In the genomic region with DNA sequence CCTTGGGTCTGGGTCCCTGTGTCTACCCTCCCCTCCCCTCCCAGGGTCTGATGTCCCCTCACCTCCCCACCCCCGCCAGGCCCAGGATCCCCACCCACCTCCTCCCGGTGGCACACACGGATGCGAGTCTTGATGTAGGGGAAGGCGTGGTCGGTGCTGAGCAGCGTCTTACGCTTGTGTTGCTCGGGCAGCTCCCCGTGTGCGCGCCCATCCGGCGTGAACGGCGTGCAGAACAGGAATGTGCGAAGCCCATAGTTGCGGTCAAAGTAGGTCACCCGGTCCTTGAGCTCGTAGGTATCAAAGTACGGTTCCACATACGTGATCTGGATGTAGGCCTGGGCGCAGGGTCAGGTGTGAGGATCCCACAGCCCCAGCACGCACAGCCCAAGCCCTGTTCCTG, we compare ENCODE assay signal across 34 cellular contexts. TPM values are rescaled to one million over a fixed set of nuclear protein-coding genes. Genes with fewer than 3 reads are reported as not detected.
DNase-seq lines count a peak whose midpoint lies in the region; ATAC-seq, FAIRE-seq and TF ChIP-seq lines count a peak whose summit lies in the region.
"Had no signal": no experiment of that assay in that cellular context is flagged by ENCODE, and none has a peak within 500 bp of the region (broad histone marks: within the 10 kb centered on the region; RNA-seq: fewer than 3 reads in every experiment).

No MANE protein-coding gene starts in this region.

- no peak for TF ChIP-seq RAD21 in H1 (IDR thresholded peaks at IDR 0.05 in 1 of 2, conservative IDR thresholded peaks at IDR 0.05 in 1 of 2; ENCODE audit: low read depth in 2 of 2, low read length in 2 of 2)

- H3K4me3 ChIP-seq in OCI-LY3 (ENCODE audit: low read length) (no peak overlapping the region; the same call in 1 of the 2 replicates), H1 (ENCODE audit: extremely low read depth in 1 of 4, insufficient read depth in 2 of 4, low read depth in 3 of 4, low read length in 4 of 4) (no peak overlapping the region), mesenchymal stem cell (ENCODE audit: insufficient read depth in 1 of 2, low read depth in 1 of 2, low read length in 2 of 2) (no peak overlapping the region), thoracic aorta (no peak overlapping the region), spleen (no peak overlapping the region)
- H3K4me3 ChIP-seq: skin epidermis, thyroid gland had no signal

- no peak overlapping the region for H2BK15ac ChIP-seq in H1 (ENCODE audit: low read length)
- H2BK15ac ChIP-seq in mesenchymal stem cell (ENCODE audit: low read depth, poor library complexity, severe bottlenecking): no peak overlapping the region

- H2AK5ac ChIP-seq in H1 (ENCODE audit: low read depth, low read length) (no peak overlapping the region), mesenchymal stem cell (ENCODE audit: low read length, severe bottlenecking) (peak overlapping the region; percentile 63)

- H3K36me3 ChIP-seq in OCI-LY3 (replicated peaks; ENCODE audit: low read depth, low read length): peaks cover 3% of the 10 kb centered on the region
- H3K36me3 ChIP-seq in H1 (ENCODE audit: control insufficient read depth in 2 of 4, insufficient read depth in 4 of 4, low read length in 3 of 4): peaks cover 0 to 3% (median 0%) of the 10 kb centered on the region in 4 experiments; a peak in 1 of 8 replicates
- H3K36me3 ChIP-seq in mesenchymal stem cell (ENCODE audit: control insufficient read depth in 1 of 2, insufficient read depth in 2 of 2, low read depth in 1 of 2, low read length in 2 of 2): peaks cover 10 to 25% of the 10 kb centered on the region in 2 experiments
- no peaks in the 10 kb centered on the region for H3K36me3 ChIP-seq in thoracic aorta
- peaks cover 0 to 32% (median 4%) of the 10 kb centered on the region in 6 donors for H3K36me3 ChIP-seq in spleen
- H3K36me3 ChIP-seq: BE2C had no signal

- 90% methylated on average over 21 of the region's 24 CpGs; no CpG with 5 or more reads in 1 of the 2 experiments for WGBS in H1 (ENCODE audit: extremely low coverage in 1 of 2, insufficient coverage in 1 of 2, insufficient read length in 1 of 2, insufficient replicate concordance in 2 of 2, low coverage in 1 of 2, low lambda C conversion rate in 2 of 2, missing lambda C conversion rate in 1 of 2), 2 experiments
- 94% methylated on average over 23 of the region's 24 CpGs for WGBS in mesenchymal stem cell
- WGBS in spleen, 5 donors: 93 to 96% (median 93%) methylated on average over 23 to 24 of the region's 24 CpGs

- 0 out of 2 replicates have a peak overlapping the region, but pooled peaks have one; percentile 1 for H3K27ac ChIP-seq in OCI-LY3 (ENCODE audit: low read length)
- no peak overlapping the region for H3K27ac ChIP-seq in H1 (ENCODE audit: low read depth, low read length)
- H3K27ac ChIP-seq in mesenchymal stem cell (ENCODE audit: low read length, poor library complexity, severe bottlenecking): no peak overlapping the region
- H3K27ac ChIP-seq in thoracic aorta: peak overlapping the region; percentile 97 to 99
- peak overlapping the region in 1 of 8 donors; percentile 70 for H3K27ac ChIP-seq in spleen
- H3K27ac ChIP-seq: HL-60 had no signal

- H3K27me3 ChIP-seq in OCI-LY3 (ENCODE audit: low read depth, low read length) (0 out of 2 replicates have a peak, but pooled peaks cover under 1% of the 10 kb centered on the region), H1 (replicated peaks in 1 of 4; ENCODE audit: control insufficient read depth in 3 of 4, extremely low read depth in 1 of 4, insufficient read depth in 3 of 4, low read length in 3 of 4) (no peaks in the 10 kb centered on the region), mesenchymal stem cell (ENCODE audit: control insufficient read depth in 1 of 2, insufficient read depth in 1 of 2, low read length in 2 of 2) (no peaks in the 10 kb centered on the region), thoracic aorta (replicated peaks; ENCODE audit: insufficient read depth) (no peaks in the 10 kb centered on the region), spleen (replicated peaks in 1 of 7) (peaks cover 0 to 5% (median 2%) of the 10 kb centered on the region in 7 donors)
- H3K27me3 ChIP-seq: BE2C, thyroid gland had no signal

- H2BK20ac ChIP-seq in H1 (ENCODE audit: low read length): no peak overlapping the region

- H4K91ac ChIP-seq in H1 (replicated peaks; ENCODE audit: insufficient read length, low read length) (peak overlapping the region; percentile 65), mesenchymal stem cell (ENCODE audit: low read length) (no peak overlapping the region)

- no peak overlapping the region for H2AFZ ChIP-seq in OCI-LY3 (ENCODE audit: low read depth, low read length)
- H2AFZ ChIP-seq in H1 (ENCODE audit: low read length): no peak overlapping the region
- H2AFZ ChIP-seq in mesenchymal stem cell (ENCODE audit: low read depth, low read length): no peak overlapping the region

- peaks cover 61% of the 10 kb centered on the region for H3K4me1 ChIP-seq in OCI-LY3 (ENCODE audit: low read length)
- no peaks in the 10 kb centered on the region; a peak in 2 of 7 replicates for H3K4me1 ChIP-seq in H1 (replicated peaks in 1 of 4; ENCODE audit: control insufficient read depth in 3 of 4, insufficient read depth in 4 of 4, low read length in 3 of 4)
- peaks cover 30% of the 10 kb centered on the region for H3K4me1 ChIP-seq in mesenchymal stem cell (ENCODE audit: control insufficient read depth, insufficient read depth, low read depth, low read length)
- H3K4me1 ChIP-seq in thoracic aorta (ENCODE audit: control insufficient read depth in 1 of 2, low read depth in 2 of 2): peaks cover 28 to 48% of the 10 kb centered on the region in 2 donors
- H3K4me1 ChIP-seq in spleen: peaks cover 8 to 47% (median 23%) of the 10 kb centered on the region in 6 donors

- POLR2A ChIA-PET in H1 (lab: Charles Lee; ENCODE audit: partially characterized antibody): interaction anchor here (1.1 kb wide), 1 partner anchor 63 kb away, joined by 3 read pairs; no protein-coding TSS in a partner anchor

- peak overlapping the region; percentile 51 for H3K4me2 ChIP-seq in OCI-LY3 (ENCODE audit: low read length)
- no peak overlapping the region for H3K4me2 ChIP-seq in H1 (ENCODE audit: insufficient read depth in 1 of 2, low read depth in 2 of 2, low read length in 2 of 2)
- H3K4me2 ChIP-seq in mesenchymal stem cell (ENCODE audit: low read length, poor library complexity, severe bottlenecking): no peak overlapping the region

- FAIRE-seq in H1 (lab: Jason Lieb, UNC): no peak
- FAIRE-seq: GM12892, H54 had no signal

- H2BK12ac ChIP-seq in H1 (ENCODE audit: low read depth, low read length): no peak overlapping the region
- H2BK12ac ChIP-seq in mesenchymal stem cell (ENCODE audit: low read length in 2 of 2): peak overlapping the region in 1 of 2 experiments; percentile 94

- H3K36me3 Mint-ChIP-seq in activated CD4-positive, alpha-beta T cell treated with anti-CD3 and anti-CD28 coated beads, Interleukin-2, amount 10 ng/mL, durations not matched to agents 24 days and 14 days (ENCODE audit: low read depth): no peaks in the 10 kb centered on the region
- H3K36me3 Mint-ChIP-seq: activated CD4-positive, alpha-beta memory T cell treated with anti-CD3 and anti-CD28 coated beads for 36 hours; activated naive CD4-positive, alpha-beta T cell treated with anti-CD3 and anti-CD28 coated beads, Interleukin-2, amount 50 U/mL, for 24 hours; CD8-positive, alpha-beta T cell; naive thymus-derived CD4-positive, alpha-beta T cell had no signal

- H3K4me3 Mint-ChIP-seq in activated CD4-positive, alpha-beta T cell treated with anti-CD3 and anti-CD28 coated beads, Interleukin-2, amount 10 ng/mL, durations not matched to agents 24 days and 14 days: no peak overlapping the region
- H3K4me3 Mint-ChIP-seq: activated CD4-positive, alpha-beta memory T cell treated with anti-CD3 and anti-CD28 coated beads for 36 hours; activated naive CD4-positive, alpha-beta T cell treated with anti-CD3 and anti-CD28 coated beads, Interleukin-2, amount 50 U/mL, for 24 hours; activated T-helper 17 cell treated with anti-CD3 and anti-CD28 coated beads, Interleukin-2, amount 50 U/mL, for 72 hours; CD8-positive, alpha-beta T cell; naive thymus-derived CD4-positive, alpha-beta T cell had no signal

- CTCF ChIA-PET in H1 (lab: Charles Lee; ENCODE audit: partially characterized antibody): interaction anchor here (0.9 to 1.2 kb wide), 3 partner anchors 63 to 75 kb away, joined by 3 to 6 read pairs (median 4); no protein-coding TSS in a partner anchor

- no peaks in the 10 kb centered on the region for H4K20me1 ChIP-seq in OCI-LY3 (ENCODE audit: insufficient read depth, low read length)
- H4K20me1 ChIP-seq in H1 (replicated peaks in 1 of 2; ENCODE audit: control insufficient read depth in 1 of 2, insufficient read depth in 2 of 2, low read length in 2 of 2): peaks cover 0 to 1% of the 10 kb centered on the region in 2 experiments

- H2BK120ac ChIP-seq in H1 (replicated peaks; ENCODE audit: low read depth, low read length) (no peak overlapping the region), mesenchymal stem cell (ENCODE audit: low read depth, low read length) (no peak overlapping the region)

- H3K9me3 ChIP-seq in OCI-LY3 (ENCODE audit: insufficient read depth, low read length): no peaks in the 10 kb centered on the region
- no peaks in the 10 kb centered on the region for H3K9me3 ChIP-seq in H1 (ENCODE audit: insufficient read depth in 2 of 2, low read depth in 1 of 2, low read length in 1 of 2)
- H3K9me3 ChIP-seq in mesenchymal stem cell (ENCODE audit: control insufficient read depth, low read length): no peaks in the 10 kb centered on the region
- no peaks in the 10 kb centered on the region for H3K9me3 ChIP-seq in thoracic aorta
- H3K9me3 ChIP-seq in spleen: no peaks in the 10 kb centered on the region
- H3K9me3 ChIP-seq: BE2C, thyroid gland had no signal

- H3K27me3 Mint-ChIP-seq in activated CD4-positive, alpha-beta T cell treated with anti-CD3 and anti-CD28 coated beads, Interleukin-2, amount 10 ng/mL, durations not matched to agents 24 days and 14 days: peaks cover 17% of the 10 kb centered on the region

- H3K79me1 ChIP-seq in H1 (ENCODE audit: low read depth, low read length) (no peaks in the 10 kb centered on the region), mesenchymal stem cell (replicated peaks; ENCODE audit: low read length, poor library complexity, severe bottlenecking) (peaks cover 8% of the 10 kb centered on the region)

- intact Hi-C loops in activated CD4-positive, alpha-beta T cell treated with anti-CD3 and anti-CD28 coated beads, Interleukin-2, amount 10 ng/mL, durations not matched to agents 24 days and 14 days (cut with micrococcal nuclease): loop anchor here (5.0 kb wide), 1 partner anchor 164 kb away; no protein-coding TSS in a partner anchor
- intact Hi-C loops in spleen (cut with DNase I; ENCODE audit: low total_unique reads): loop anchor here (5.0 kb wide), 2 partner anchors 74 to 164 kb away; no protein-coding TSS in a partner anchor

- TF ChIP-seq EP300 in H1 (IDR thresholded peaks at IDR 0.05; ENCODE audit: borderline replicate concordance in 1 of 2, low read depth in 2 of 2, low read length in 2 of 2): no peak

- H3K79me2 ChIP-seq in OCI-LY3 (ENCODE audit: low read length): no peaks in the 10 kb centered on the region
- H3K79me2 ChIP-seq in H1 (ENCODE audit: control insufficient read depth in 1 of 2, insufficient read depth in 2 of 2, low read length in 2 of 2): no peaks in the 10 kb centered on the region

- H3K9me3 Mint-ChIP-seq in activated CD4-positive, alpha-beta T cell treated with anti-CD3 and anti-CD28 coated beads, Interleukin-2, amount 10 ng/mL, durations not matched to agents 24 days and 14 days: no peaks in the 10 kb centered on the region
- H3K9me3 Mint-ChIP-seq: activated CD4-positive, alpha-beta memory T cell treated with anti-CD3 and anti-CD28 coated beads for 36 hours; activated naive CD4-positive, alpha-beta T cell treated with anti-CD3 and anti-CD28 coated beads, Interleukin-2, amount 50 U/mL, for 24 hours; activated T-helper 17 cell treated with anti-CD3 and anti-CD28 coated beads, Interleukin-2, amount 50 U/mL, for 72 hours; CD8-positive, alpha-beta T cell; naive thymus-derived CD4-positive, alpha-beta T cell had no signal

- no peak overlapping the region for H3K56ac ChIP-seq in H1 (replicated peaks; ENCODE audit: insufficient read length, low read depth, low read length)

- H3K23me2 ChIP-seq in H1 (ENCODE audit: low read depth, low read length): peaks cover 6% of the 10 kb centered on the region; the same call in 1 of the 2 replicates

- H3K18ac ChIP-seq in H1 (ENCODE audit: extremely low read depth, low read length): no peak overlapping the region
- H3K18ac ChIP-seq in mesenchymal stem cell (ENCODE audit: low read depth in 1 of 2, low read length in 2 of 2): no peak overlapping the region

- H4K5ac ChIP-seq in H1 (ENCODE audit: insufficient read length, low read depth, low read length): no peak overlapping the region

- H2BK5ac ChIP-seq in H1 (ENCODE audit: low read depth, low read length): no peak overlapping the region
- H2BK5ac ChIP-seq in mesenchymal stem cell (ENCODE audit: low read depth, low read length, poor library complexity, severe bottlenecking): no peak overlapping the region

- H4K8ac ChIP-seq in H1 (ENCODE audit: extremely low read depth, insufficient read depth, low read length) (no peak overlapping the region), mesenchymal stem cell (ENCODE audit: low read length) (no peak overlapping the region)

- TF ChIP-seq POLR2A in H1 (IDR thresholded peaks at IDR 0.05; ENCODE audit: control extremely low read depth in 1 of 2, low read depth in 2 of 2, low read length in 2 of 2): no peak
- TF ChIP-seq POLR2A in spleen (IDR thresholded peaks at IDR 0.05): no peak

- H3K23ac ChIP-seq in H1 (ENCODE audit: insufficient read length): no peak overlapping the region
- peak overlapping the region in 1 of 2 experiments; percentile 5 for H3K23ac ChIP-seq in mesenchymal stem cell (ENCODE audit: low read length in 2 of 2)

- no peak for TF ChIP-seq CTCF in OCI-LY3 (IDR thresholded peaks at IDR 0.05; ENCODE audit: low read depth, low read length)
- TF ChIP-seq CTCF in H1 (IDR thresholded peaks at IDR 0.05; ENCODE audit: control extremely low read depth in 1 of 3, insufficient read depth in 1 of 3, low read depth in 1 of 3, low read length in 3 of 3): no peak
- TF ChIP-seq CTCF in thoracic aorta (IDR thresholded peaks at IDR 0.05): no peak
- no peak for TF ChIP-seq CTCF in spleen (IDR thresholded peaks at IDR 0.05 in 8 of 11, conservative IDR thresholded peaks at IDR 0.05 in 3 of 11)

- no peak for DNase-seq in H1 (ENCODE audit: low read depth in 1 of 2, low spot score in 2 of 2)
- no peak for DNase-seq in mesenchymal stem cell
- no peak for DNase-seq in thoracic aorta (ENCODE audit: low spot score)
- no peak for DNase-seq in activated CD4-positive, alpha-beta T cell treated with anti-CD3 and anti-CD28 coated beads, Interleukin-2, amount 10 ng/mL, durations not matched to agents 24 days and 14 days
- DNase-seq in spleen: no peak
- DNase-seq in anterior cingulate cortex (lab: John Stamatoyannopoulos, UW): no peak
- DNase-seq: activated CD4-positive, alpha-beta memory T cell treated with anti-CD3 and anti-CD28 coated beads for 36 hours; activated CD8-positive, alpha-beta memory T cell treated with anti-CD3 and anti-CD28 coated beads, Interleukin-2, amount 50 U/mL, for 48 hours; amniotic stem cell; BE2C; CD8-positive, alpha-beta T cell; DMS153; midbrain; naive thymus-derived CD4-positive, alpha-beta T cell; NCI-H1417 treated with DMSO at 0.1 percent for 48 hours; NCI-H2081; NCI-H526; NK-92 treated with Interleukin-12 subunit alpha and Interleukin-12 subunit beta, amount 100 ng/mL, for 24 hours; occipital lobe; PC-3; SHP77; stimulated activated naive CD4-positive, alpha-beta T cell; thyroid gland had no signal

- ATAC-seq in thoracic aorta (ENCODE audit: insufficient number of reproducible peaks, low FRiP score, low read depth): no peak
- ATAC-seq in GM19455 (IDR thresholded peaks at IDR 0.05; ENCODE audit: unreplicated experiment): no peak
- ATAC-seq: activated CD4-positive, CD25-positive, alpha-beta regulatory T cell treated with anti-CD3 and anti-CD28 coated beads, Interleukin-2, amount 50 U/mL, for 24 hours; activated T-helper 17 cell treated with anti-CD3 and anti-CD28 coated beads, Interleukin-2, amount 50 U/mL, for 72 hours; CD8-positive, alpha-beta T cell; naive thymus-derived CD4-positive, alpha-beta T cell; PC-3 had no signal

- H3K9ac ChIP-seq in OCI-LY3 (ENCODE audit: low read length) (peak overlapping the region; percentile 10; the same call in 1 of the 2 replicates), H1 (replicated peaks in 1 of 4; ENCODE audit: extremely low read depth in 1 of 4, low read depth in 3 of 4, low read length in 3 of 4) (no peak overlapping the region), mesenchymal stem cell (ENCODE audit: low read length) (no peak overlapping the region)

- no peak overlapping the region for H3K27ac Mint-ChIP-seq in activated CD4-positive, alpha-beta T cell treated with anti-CD3 and anti-CD28 coated beads, Interleukin-2, amount 10 ng/mL, durations not matched to agents 24 days and 14 days
- H3K27ac Mint-ChIP-seq: activated CD4-positive, alpha-beta memory T cell treated with anti-CD3 and anti-CD28 coated beads for 36 hours; activated naive CD4-positive, alpha-beta T cell treated with anti-CD3 and anti-CD28 coated beads, Interleukin-2, amount 50 U/mL, for 24 hours; activated T-helper 17 cell treated with anti-CD3 and anti-CD28 coated beads, Interleukin-2, amount 50 U/mL, for 72 hours; CD8-positive, alpha-beta T cell; naive thymus-derived CD4-positive, alpha-beta T cell had no signal

- no peak overlapping the region for H3K14ac ChIP-seq in H1 (ENCODE audit: insufficient read length)
- no peak overlapping the region for H3K14ac ChIP-seq in mesenchymal stem cell (ENCODE audit: low read length in 2 of 2)

- H3K4ac ChIP-seq in H1 (replicated peaks; ENCODE audit: insufficient read length, low read depth, low read length): no peak overlapping the region
- no peak overlapping the region for H3K4ac ChIP-seq in mesenchymal stem cell (ENCODE audit: low read depth in 1 of 2, low read length in 2 of 2)

- peaks cover 5% of the 10 kb centered on the region for H3K4me1 Mint-ChIP-seq in activated CD4-positive, alpha-beta T cell treated with anti-CD3 and anti-CD28 coated beads, Interleukin-2, amount 10 ng/mL, durations not matched to agents 24 days and 14 days
- H3K4me1 Mint-ChIP-seq: activated naive CD4-positive, alpha-beta T cell treated with anti-CD3 and anti-CD28 coated beads, Interleukin-2, amount 50 U/mL, for 24 hours; activated T-helper 17 cell treated with anti-CD3 and anti-CD28 coated beads, Interleukin-2, amount 50 U/mL, for 72 hours had no signal

RNA-seq across cellular contexts. Expression of a gene that starts 4.4 kb away (rescaled TPM):
- 42.3 and 47.9 TPM in 2 replicates for total RNA-seq in H1 (2021; fragmentation: NEBNext Ultra II Directional; extraction: Animal tissue kit (Norgen Biotek cat#: 25700))
- 25.2 and 47.7 TPM in 2 replicates for polyA plus RNA-seq in H1 (2011; rRNA removed)
- polyA plus RNA-seq in H1 (2011; cell fraction: cytosol; rRNA removed): 24.1 TPM
- polyA plus RNA-seq in H1 (2011; cell fraction: nucleus; rRNA removed): 55.1 TPM
- 34.1 to 57.3 TPM (median 50.6 TPM) in 4 replicates for polyA plus RNA-seq in H1 (2012, experiment 1 of 2)
- polyA plus RNA-seq in H1 (2012, experiment 2 of 2): 34.0 TPM
- polyA plus RNA-seq in H1 (2013, experiment 1 of 2): 37.5 TPM
- polyA plus RNA-seq in H1 (2013, experiment 2 of 2): 34.5 TPM
- polyA minus RNA-seq in H1 (2011; rRNA and poly(A)+ RNA removed): 24.9 and 27.1 TPM in 2 replicates
- 28.5 TPM for polyA minus RNA-seq in H1 (2011; cell fraction: cytosol; rRNA and poly(A)+ RNA removed)
- 28.7 TPM for polyA minus RNA-seq in H1 (2011; cell fraction: nucleus; rRNA and poly(A)+ RNA removed)
- 197 TPM for polyA plus RNA-seq in mesenchymal stem cell (2013, experiment 1 of 2)
- 192 TPM for polyA plus RNA-seq in mesenchymal stem cell (2013, experiment 2 of 2)
- total RNA-seq in thoracic aorta: 100 to 1,000 TPM; 647 to 689 TPM
- total RNA-seq in activated CD4-positive, alpha-beta T cell treated with anti-CD3 and anti-CD28 coated beads, Interleukin-2, amount 10 ng/mL, durations not matched to agents 24 days and 14 days: 3.0 and 3.3 TPM in 2 replicates
- 100 to 1,000 TPM in 4 of 7 donors, 10 to 100 TPM in 3; 47.7 to 144 (median 117) TPM for total RNA-seq in spleen
- polyA plus RNA-seq in spleen: 10 to 100 TPM; 16.3 to 34.9 (median 20.1) TPM
- polyA plus RNA-seq: naive thymus-derived CD4-positive, alpha-beta T cell had no signal

RNA-seq across cellular contexts. Expression of a gene that starts 37.6 kb away (rescaled TPM):
- total RNA-seq in H1 (2021; fragmentation: NEBNext Ultra II Directional; extraction: Animal tissue kit (Norgen Biotek cat#: 25700)): not detected in 2 replicates
- polyA plus RNA-seq in H1 (2011; rRNA removed): not detected in 2 replicates
- not detected for polyA plus RNA-seq in H1 (2011; cell fraction: cytosol; rRNA removed)
- not detected for polyA plus RNA-seq in H1 (2011; cell fraction: nucleus; rRNA removed)
- not detected in 4 replicates for polyA plus RNA-seq in H1 (2012, experiment 1 of 2)
- not detected for polyA plus RNA-seq in H1 (2012, experiment 2 of 2)
- not detected for polyA plus RNA-seq in H1 (2013, experiment 1 of 2)
- not detected for polyA plus RNA-seq in H1 (2013, experiment 2 of 2)
- not detected in 2 replicates for polyA minus RNA-seq in H1 (2011; rRNA and poly(A)+ RNA removed)
- polyA minus RNA-seq in H1 (2011; cell fraction: cytosol; rRNA and poly(A)+ RNA removed): not detected
- not detected for polyA minus RNA-seq in H1 (2011; cell fraction: nucleus; rRNA and poly(A)+ RNA removed)
- polyA plus RNA-seq in mesenchymal stem cell (2013, experiment 1 of 2): 0.18 TPM
- not detected for polyA plus RNA-seq in mesenchymal stem cell (2013, experiment 2 of 2)
- total RNA-seq in thoracic aorta: not detected
- total RNA-seq in activated CD4-positive, alpha-beta T cell treated with anti-CD3 and anti-CD28 coated beads, Interleukin-2, amount 10 ng/mL, durations not matched to agents 24 days and 14 days: not detected in 2 replicates
- not detected for total RNA-seq in spleen
- under 1 TPM in 1 of 3 donors, not detected in 2; 0.30 TPM for polyA plus RNA-seq in spleen
- total RNA-seq: activated CD4-positive, alpha-beta memory T cell treated with anti-CD3 and anti-CD28 coated beads for 36 hours; activated T-helper 17 cell treated with anti-CD3 and anti-CD28 coated beads, Interleukin-2, amount 50 U/mL, for 72 hours; CD8-positive, alpha-beta T cell; lower leg skin; naive thymus-derived CD4-positive, alpha-beta T cell; occipital lobe; PC-3; T-helper 2 cell treated with Interferon-gamma antibody and Interleukin-4, amounts not matched to agents 100 ng/mL and 5 ng/mL, for 36 hours had no signal
- polyA plus RNA-seq: naive thymus-derived CD4-positive, alpha-beta T cell had no signal

RNA-seq across cellular contexts. Expression of a gene that starts 46.2 kb away (rescaled TPM):
- 42.4 and 49.9 TPM in 2 replicates for total RNA-seq in H1 (2021; fragmentation: NEBNext Ultra II Directional; extraction: Animal tissue kit (Norgen Biotek cat#: 25700))
- 17.7 and 18.0 TPM in 2 replicates for polyA plus RNA-seq in H1 (2011; rRNA removed)
- 22.5 TPM for polyA plus RNA-seq in H1 (2011; cell fraction: cytosol; rRNA removed)
- 21.0 TPM for polyA plus RNA-seq in H1 (2011; cell fraction: nucleus; rRNA removed)
- 27.9 to 43.1 TPM (median 35.3 TPM) in 4 replicates for polyA plus RNA-seq in H1 (2012, experiment 1 of 2)
- polyA plus RNA-seq in H1 (2012, experiment 2 of 2): 23.8 TPM
- polyA plus RNA-seq in H1 (2013, experiment 1 of 2): 17.6 TPM
- 17.8 TPM for polyA plus RNA-seq in H1 (2013, experiment 2 of 2)
- 51.5 and 68.2 TPM in 2 replicates for polyA minus RNA-seq in H1 (2011; rRNA and poly(A)+ RNA removed)
- polyA minus RNA-seq in H1 (2011; cell fraction: cytosol; rRNA and poly(A)+ RNA removed): 66.6 TPM
- polyA minus RNA-seq in H1 (2011; cell fraction: nucleus; rRNA and poly(A)+ RNA removed): 18.5 TPM
- 3.2 TPM for polyA plus RNA-seq in mesenchymal stem cell (2013, experiment 1 of 2)
- polyA plus RNA-seq in mesenchymal stem cell (2013, experiment 2 of 2): 3.0 TPM
- total RNA-seq in thoracic aorta: 1 to 10 TPM; 2.4 to 4.7 TPM
- total RNA-seq in activated CD4-positive, alpha-beta T cell treated with anti-CD3 and anti-CD28 coated beads, Interleukin-2, amount 10 ng/mL, durations not matched to agents 24 days and 14 days: 33.1 and 33.8 TPM in 2 replicates
- 1 to 10 TPM; 2.0 to 9.7 (median 3.6) TPM for total RNA-seq in spleen
- polyA plus RNA-seq in spleen: 1 to 10 TPM; 1.7 to 4.4 (median 3.9) TPM

Comparison
In these comparisons a context has a peak if more than half of its experiments do, and no peak if none do; other contexts are left out.
1. H3K27ac ChIP-seq: peak in OCI-LY3 (single experiment) and thoracic aorta (2 of 2); none in H1 (single experiment) and mesenchymal stem cell (single experiment).